Comparison of ENCODE assay signal across 10 cellular contexts in the genomic region with DNA sequence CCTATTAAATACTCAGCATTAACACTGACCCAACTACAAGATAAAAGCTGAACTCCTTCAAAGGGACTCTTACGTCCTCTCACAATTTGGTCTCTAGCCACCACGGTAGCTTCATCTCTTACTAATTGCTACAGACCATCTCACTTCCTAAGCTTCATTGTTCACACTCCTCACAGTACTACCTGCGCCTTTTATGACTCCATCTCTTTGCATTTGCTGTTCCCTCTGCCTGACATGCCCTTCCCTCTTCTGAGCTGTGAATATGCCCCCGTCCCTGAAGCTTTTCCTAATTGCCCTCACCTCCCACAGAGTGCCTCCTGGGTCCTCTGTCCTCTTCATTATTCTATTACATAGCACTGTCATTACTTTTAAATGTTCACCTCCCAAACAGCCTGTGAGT. TPM values are rescaled to one million over a fixed set of nuclear protein-coding genes. Genes with fewer than 3 reads are reported as not detected.
DNase-seq lines count a peak whose midpoint lies in the region; ATAC-seq and TF ChIP-seq lines count a peak whose summit lies in the region.
"Had no signal": no experiment of that assay in that cellular context is flagged by ENCODE, and none has a peak within 500 bp of the region (broad histone marks: within the 10 kb centered on the region; RNA-seq: fewer than 3 reads in every experiment).

No MANE protein-coding gene starts in this region.

- DNase-seq in AG04450 (ENCODE audit: low read depth, low spot score) (no peak), GM23248 (no peak), astrocyte of the hippocampus (ENCODE audit: low read depth, low spot score) (peak; percentile 4), NCI-H1694 (lab: John Stamatoyannopoulos, UW) (no peak), NCI-H345 treated with DMSO at 0.1 percent for 48 hours (lab: John Stamatoyannopoulos, UW; ENCODE audit: unreplicated experiment) (no peak), lower leg skin (ENCODE audit: low spot score in 2 of 2) (no peak)
- DNase-seq: GF-D8, SHP77 treated with DMSO at 0.1 percent for 48 hours had no signal

- H3K9me3 ChIP-seq in AG04450 (ENCODE audit: control insufficient read depth, insufficient read depth, low read length) = no peaks in the 10 kb centered on the region
- no peaks in the 10 kb centered on the region for H3K9me3 ChIP-seq in GM23248 (ENCODE audit: low read depth)
- H3K9me3 ChIP-seq in mucosa of stomach (ENCODE audit: control insufficient read depth, low read length) = no peaks in the 10 kb centered on the region

- peaks cover 4% of the 10 kb centered on the region for H4K20me1 ChIP-seq in GM23248 (ENCODE audit: insufficient read depth)

- intact Hi-C loops in lower leg skin (cut with DNase I; ENCODE audit: low total_unique reads) = no loop called here

- H3K9ac ChIP-seq in GM23248 = peak overlapping the region; percentile 95
- H3K9ac ChIP-seq in mucosa of stomach (ENCODE audit: low read length) = peak overlapping the region; percentile 94

- no peak for TF ChIP-seq CTCF in AG04450 (IDR thresholded peaks at IDR 0.05; ENCODE audit: low read depth, low read length)
- TF ChIP-seq CTCF in lower leg skin (IDR thresholded peaks at IDR 0.05) = no peak

- H2AFZ ChIP-seq in GM23248 = no peak overlapping the region

- POLR2A ChIA-PET in AG04450 (lab: Yijun Ruan, JAX) = interaction anchor here (0.8 kb wide), 1 partner anchor 27 kb away, joined by 5 read pairs; no protein-coding TSS in a partner anchor

- ATAC-seq in esophagus mucosa = no peak

- no peak for TF ChIP-seq POLR2A in lower leg skin (IDR thresholded peaks at IDR 0.05)

- 58 to 59% methylated on average over 4 of the region's 4 CpGs for WGBS in GM23248 (ENCODE audit: low coverage in 1 of 2, low lambda C conversion rate in 2 of 2, missing lambda C conversion rate in 2 of 2), 2 experiments
- 61 to 64% methylated on average over 4 of the region's 4 CpGs for WGBS in lower leg skin, 2 donors

- H3F3A ChIP-seq in GM23248 (ENCODE audit: insufficient read depth) = peaks cover 42% of the 10 kb centered on the region

- H3K79me2 ChIP-seq in GM23248 (ENCODE audit: insufficient read depth) = peaks cover 68% of the 10 kb centered on the region

- no peaks in the 10 kb centered on the region for H3K27me3 ChIP-seq in AG04450 (ENCODE audit: control insufficient read depth, insufficient read depth, low read length)
- H3K27me3 ChIP-seq in GM23248 (replicated peaks; ENCODE audit: insufficient read depth) = no peaks in the 10 kb centered on the region
- H3K27me3 ChIP-seq in mucosa of stomach (ENCODE audit: control insufficient read depth, insufficient read depth, low read length) = no peaks in the 10 kb centered on the region

- in situ Hi-C loops in GM23248 (cut with MboI) = no loop called here

- CTCF ChIA-PET in AG04450 (lab: Charles Lee) = interaction anchor here (0.7 to 1.8 kb wide), 5 partner anchors 15 to 141 kb away, joined by 3 to 14 read pairs (median 5); no protein-coding TSS in a partner anchor

- H3K4me3 ChIP-seq in AG04450 (ENCODE audit: low read depth, low read length) (peak overlapping the region; percentile 82), GM23248 (peak overlapping the region; percentile 83), mucosa of stomach (ENCODE audit: low read length) (no peak overlapping the region), lower leg skin (ENCODE audit: low read depth, poor library complexity, severe bottlenecking) (no peak overlapping the region)

- peak overlapping the region; percentile 100 for H3K4me2 ChIP-seq in GM23248 (ENCODE audit: unreplicated experiment)

- no peaks in the 10 kb centered on the region for H3K36me3 ChIP-seq in GM23248 (ENCODE audit: low read depth)
- H3K36me3 ChIP-seq in mucosa of stomach (ENCODE audit: control insufficient read depth, insufficient read depth, low read length) = no peaks in the 10 kb centered on the region

- H3K4me1 ChIP-seq in GM23248 (ENCODE audit: insufficient read depth) = peaks cover 42% of the 10 kb centered on the region
- peaks cover 18% of the 10 kb centered on the region for H3K4me1 ChIP-seq in mucosa of stomach (ENCODE audit: control insufficient read depth, insufficient read depth, low read length)

- no peak overlapping the region for H3K27ac ChIP-seq in AG04450 (ENCODE audit: low read depth, low read length)
- H3K27ac ChIP-seq in GM23248 = peak overlapping the region; percentile 89

- H3K9me2 ChIP-seq in GM23248 (ENCODE audit: insufficient read depth) = no peaks in the 10 kb centered on the region

RNA-seq across cellular contexts. Expression of a gene that starts 2.5 kb away (rescaled TPM):
- polyA plus RNA-seq in AG04450 (2011; rRNA removed) (14.0 and 18.4 TPM in 2 replicates), GM23248 (2016; fragmentation: Nextera tagmentation; extraction: Ambion mirVana) (55.7 and 56.4 TPM in 2 replicates)
- 15.2 and 39.3 TPM in 2 replicates for polyA minus RNA-seq in AG04450 (2011; rRNA and poly(A)+ RNA removed)
- total RNA-seq in GM23248 (2014; rRNA removed; shearing (Covaris generic)) = 16.9 and 17.8 TPM in 2 replicates
- total RNA-seq in esophagus mucosa (35.1 TPM), lower leg skin (10 to 100 TPM; 24.7 to 45.0 (median 32.1) TPM)

Comparison
In these comparisons a context has a peak if more than half of its experiments do, and no peak if none do; other contexts are left out.
1. H3K4me3 ChIP-seq: peak in AG04450 (single experiment) and GM23248 (single experiment); none in mucosa of stomach (single experiment) and lower leg skin (single experiment).